In genomic region chr1:97505289-97505688, GRCh38 we compare ENCODE assay signal across 21 cellular contexts.
DNase-seq lines count a peak whose midpoint lies in the region; ATAC-seq and FAIRE-seq lines count a peak whose summit lies in the region.
"Had no signal": no experiment of that assay in that cellular context is flagged by ENCODE, and none has a peak within 500 bp of the region (broad histone marks: within the 10 kb centered on the region; RNA-seq: fewer than 3 reads in every experiment).

No MANE protein-coding gene starts in this region.

- H3K27me3 ChIP-seq in aorta (ENCODE audit: control insufficient read depth in 1 of 2, insufficient read depth in 2 of 2, low read length in 1 of 2), result no peaks in the 10 kb centered on the region
- no peaks in the 10 kb centered on the region for H3K27me3 ChIP-seq in effector memory CD4-positive, alpha-beta T cell (replicated peaks; ENCODE audit: control insufficient read depth, insufficient read depth, low read length, poor library complexity, severe bottlenecking)
- H3K27me3 ChIP-seq: esophagus squamous epithelium, MG63, suprapubic skin had no signal

- WGBS in aorta, 2 donors, result 96 to 97% methylated on average over 3 of the region's 3 CpGs

- ATAC-seq in GM18909 (IDR thresholded peaks at IDR 0.05; ENCODE audit: poor library complexity, unreplicated experiment) (peak; percentile 35), GM21786 (IDR thresholded peaks at IDR 0.05; ENCODE audit: unreplicated experiment) (peak; percentile 11), HG03342 (IDR thresholded peaks at IDR 0.05; ENCODE audit: unreplicated experiment) (peak; percentile 24), aorta (ENCODE audit: low FRiP score) (no peak)
- ATAC-seq: activated CD8-positive, alpha-beta T cell treated with anti-CD3 and anti-CD28 coated beads, Interleukin-2, amount 10 ng/mL, durations not matched to agents 7 days and 5 days; activated T-cell treated with anti-CD3 and anti-CD28 coated beads, Interleukin-2, amount 50 U/mL, for 72 hours had no signal

- H3K4me1 ChIP-seq in aorta (ENCODE audit: control insufficient read depth in 1 of 2, insufficient read depth in 2 of 2, low read length in 2 of 2), result peaks cover 0 to 2% of the 10 kb centered on the region in 2 donors
- H3K4me1 ChIP-seq in effector memory CD4-positive, alpha-beta T cell (ENCODE audit: control insufficient read depth, insufficient read depth, low read length, poor library complexity, severe bottlenecking), result no peaks in the 10 kb centered on the region
- H3K4me1 ChIP-seq: parathyroid adenoma, suprapubic skin had no signal

- intact Hi-C loops in aorta (cut with DNase I), result no loop called here

- no peaks in the 10 kb centered on the region for H3K36me3 ChIP-seq in aorta (ENCODE audit: control insufficient read depth in 1 of 2, insufficient read depth in 2 of 2, low read length in 1 of 2)
- H3K36me3 ChIP-seq in effector memory CD4-positive, alpha-beta T cell (ENCODE audit: control insufficient read depth, insufficient read depth, low read length), result no peaks in the 10 kb centered on the region
- H3K36me3 ChIP-seq: MG63, suprapubic skin had no signal

- DNase-seq in cortex of kidney (lab: John Stamatoyannopoulos, UW), result no peak
- no peak for DNase-seq in SHP77 (lab: John Stamatoyannopoulos, UW)
- no peak for DNase-seq in aorta
- DNase-seq in effector memory CD4-positive, alpha-beta T cell, result no peak
- DNase-seq: activated CD8-positive, alpha-beta T cell treated with anti-CD3 and anti-CD28 coated beads, Interleukin-2, amount 10 ng/mL, durations not matched to agents 7 days and 5 days; activated naive CD8-positive, alpha-beta T cell treated with anti-CD3 and anti-CD28 coated beads, Interleukin-2, amount 10 ng/mL, durations not matched to agents 7 days and 5 days; activated T-cell treated with anti-CD3 and anti-CD28 coated beads, Interleukin-2, amount 50 U/mL, for 72 hours; EL; esophagus squamous epithelium; head of caudate nucleus; MG63; NCI-H1694 treated with DMSO at 0.1 percent for 48 hours; T-helper 1 cell had no signal

- H3K9me3 ChIP-seq in aorta (ENCODE audit: control insufficient read depth, low read length), result no peaks in the 10 kb centered on the region
- no peaks in the 10 kb centered on the region for H3K9me3 ChIP-seq in effector memory CD4-positive, alpha-beta T cell (ENCODE audit: control insufficient read depth, low read length)
- H3K9me3 ChIP-seq: MG63, suprapubic skin had no signal

- H3K27ac ChIP-seq in aorta (ENCODE audit: low read depth in 1 of 2, low read length in 2 of 2), result no peak overlapping the region
- H3K27ac ChIP-seq in effector memory CD4-positive, alpha-beta T cell (ENCODE audit: insufficient read depth, low read length, poor library complexity, severe bottlenecking), result no peak overlapping the region
- H3K27ac ChIP-seq: esophagus squamous epithelium, parathyroid adenoma, suprapubic skin had no signal

- H3K4me3 ChIP-seq in aorta (ENCODE audit: low read length in 2 of 2), result no peak overlapping the region
- no peak overlapping the region for H3K4me3 ChIP-seq in effector memory CD4-positive, alpha-beta T cell (ENCODE audit: insufficient read depth, low read depth, low read length, poor library complexity, severe bottlenecking)
- H3K4me3 ChIP-seq: esophagus squamous epithelium, lung, MG63, suprapubic skin had no signal

- peak; percentile 45 for FAIRE-seq in colon (lab: Jason Lieb, UNC)
- FAIRE-seq: bronchial epithelial cell had no signal
